ENCODE assay signal across 8 cellular contexts in genomic region chr15:22519213-22519612, GRCh38.
ATAC-seq lines count a peak whose summit lies in the region.
"Not testable (repeated sequence)": the region's sequence is repeated elsewhere in the genome, so short reads cannot be mapped to it uniquely, and the experiment has no call there.

No MANE protein-coding gene starts in this region.

- H3K27me3 Mint-ChIP-seq in activated T-helper 17 cell treated with anti-CD3 and anti-CD28 coated beads, Interleukin-2, amount 50 U/mL, for 72 hours: not testable (repeated sequence)

- not testable (repeated sequence) for H3K27ac Mint-ChIP-seq in activated T-helper 17 cell treated with anti-CD3 and anti-CD28 coated beads, Interleukin-2, amount 50 U/mL, for 72 hours

- not testable (repeated sequence) for H3K36me3 Mint-ChIP-seq in activated T-helper 17 cell treated with anti-CD3 and anti-CD28 coated beads, Interleukin-2, amount 50 U/mL, for 72 hours (ENCODE audit: low read depth)

- ATAC-seq in GM18498 (IDR thresholded peaks at IDR 0.05; ENCODE audit: unreplicated experiment) (peak; percentile 51), GM18867 (IDR thresholded peaks at IDR 0.05; ENCODE audit: unreplicated experiment) (peak; percentile 92), GM21367 (IDR thresholded peaks at IDR 0.05; ENCODE audit: unreplicated experiment) (peak; percentile 60), HG02610 (IDR thresholded peaks at IDR 0.05; ENCODE audit: unreplicated experiment) (peak; percentile 74), HG02852 (IDR thresholded peaks at IDR 0.05; ENCODE audit: unreplicated experiment) (peak; percentile 80), HG03442 (IDR thresholded peaks at IDR 0.05; ENCODE audit: unreplicated experiment) (peak; percentile 80)
- ATAC-seq in activated CD4-positive, CD25-positive, alpha-beta regulatory T cell treated with anti-CD3 and anti-CD28 coated beads, Interleukin-2, amount 50 U/mL, for 24 hours: peak; percentile 56 to 75
- ATAC-seq in activated T-helper 17 cell treated with anti-CD3 and anti-CD28 coated beads, Interleukin-2, amount 50 U/mL, for 72 hours (replicated peaks): peak; percentile 67

- not testable (repeated sequence) for H3K9me3 Mint-ChIP-seq in activated T-helper 17 cell treated with anti-CD3 and anti-CD28 coated beads, Interleukin-2, amount 50 U/mL, for 72 hours

- not testable (repeated sequence) for H3K4me1 Mint-ChIP-seq in activated T-helper 17 cell treated with anti-CD3 and anti-CD28 coated beads, Interleukin-2, amount 50 U/mL, for 72 hours

- H3K4me3 Mint-ChIP-seq in activated T-helper 17 cell treated with anti-CD3 and anti-CD28 coated beads, Interleukin-2, amount 50 U/mL, for 72 hours: not testable (repeated sequence)

Comparison
In these comparisons a context has a peak if more than half of its experiments do, and no peak if none do; other contexts are left out.
1. Peak in every context shown above with its lines: ATAC-seq.